8 cellular contexts compared by ENCODE assay signal in genomic region chr17:28042657-28042720, GRCh38. TPM values are rescaled to one million over a fixed set of nuclear protein-coding genes. Genes with fewer than 3 reads are reported as not detected.
DNase-seq lines count a peak whose midpoint lies in the region; ATAC-seq, FAIRE-seq and TF ChIP-seq lines count a peak whose summit lies in the region.

TSS of gene NLK (plus strand) at chr17:28042677. CDS start at chr17:28042874, 197 bp downstream.

- H3K27me3 Mint-ChIP-seq in activated naive CD8-positive, alpha-beta T cell treated with anti-CD3 and anti-CD28 coated beads for 36 hours: no peaks in the 10 kb centered on the region

- H3K27me3 ChIP-seq in small intestine (ENCODE audit: control insufficient read depth in 2 of 2, insufficient read depth in 2 of 2, low read length in 2 of 2): no peaks in the 10 kb centered on the region

- no peaks in the 10 kb centered on the region for H3K36me3 ChIP-seq in small intestine (ENCODE audit: control insufficient read depth in 2 of 2, insufficient read depth in 2 of 2, low read length in 2 of 2)

- no peak for TF ChIP-seq CTCF in HFF-Myc (IDR thresholded peaks at IDR 0.05; ENCODE audit: low read depth, low read length, missing control alignments)

- no peaks in the 10 kb centered on the region for H3K9me3 ChIP-seq in small intestine (ENCODE audit: control insufficient read depth, low read depth)

- no peak for ATAC-seq in HG02588 (IDR thresholded peaks at IDR 0.05; ENCODE audit: unreplicated experiment)
- no peak for ATAC-seq in HG03354 (IDR thresholded peaks at IDR 0.05; ENCODE audit: poor library complexity, severe bottlenecking, unreplicated experiment)
- ATAC-seq in GM19467 (IDR thresholded peaks at IDR 0.05; ENCODE audit: unreplicated experiment): no peak

- 71 to 85% (median 75%) methylated on average over 1 of the region's 1 CpG for WGBS in small intestine, 3 donors

- peak within 1 kb of the TSS; percentile 85 for H3K4me3 Mint-ChIP-seq in activated naive CD8-positive, alpha-beta T cell treated with anti-CD3 and anti-CD28 coated beads for 36 hours

- no peak for FAIRE-seq in small intestine (lab: Jason Lieb, UNC)

- H3K36me3 Mint-ChIP-seq in activated naive CD8-positive, alpha-beta T cell treated with anti-CD3 and anti-CD28 coated beads for 36 hours: peaks cover 12% of the 10 kb centered on the region

- H3K27ac Mint-ChIP-seq in activated naive CD8-positive, alpha-beta T cell treated with anti-CD3 and anti-CD28 coated beads for 36 hours: peak within 1 kb of the TSS; percentile 77

- H3K4me3 ChIP-seq in HFF-Myc (replicated peaks; ENCODE audit: low read depth, low read length) (peak within 1 kb of the TSS; percentile 70), iPS-11a (ENCODE audit: low read depth, low read length) (peak within 1 kb of the TSS; percentile 63), small intestine (ENCODE audit: low read depth in 1 of 2, low read length in 2 of 2) (peak within 1 kb of the TSS; percentile 71 to 90)

- peaks cover 59% of the 10 kb centered on the region for H3K4me1 Mint-ChIP-seq in activated naive CD8-positive, alpha-beta T cell treated with anti-CD3 and anti-CD28 coated beads for 36 hours

- DNase-seq in HFF-Myc (ENCODE audit: extremely low read depth, low read depth): no peak
- no peak for DNase-seq in activated naive CD8-positive, alpha-beta T cell treated with anti-CD3 and anti-CD28 coated beads for 36 hours
- no peak for DNase-seq in small intestine
- no peak for DNase-seq in CD1c-positive myeloid dendritic cell (ENCODE audit: extremely low spot score)

- H3K27ac ChIP-seq in small intestine (ENCODE audit: low read depth in 1 of 2, low read length in 1 of 2): peak within 1 kb of the TSS; percentile 42 to 84

- peaks cover 8 to 20% of the 10 kb centered on the region in 2 donors for H3K4me1 ChIP-seq in small intestine (ENCODE audit: control insufficient read depth in 2 of 2, insufficient read depth in 1 of 2, low read depth in 1 of 2, low read length in 1 of 2)

- peaks cover 6% of the 10 kb centered on the region for H3K9me3 Mint-ChIP-seq in activated naive CD8-positive, alpha-beta T cell treated with anti-CD3 and anti-CD28 coated beads for 36 hours

RNA-seq across cellular contexts. Expression of gene NLK, which starts in this region (rescaled TPM):
- total RNA-seq in activated naive CD8-positive, alpha-beta T cell treated with anti-CD3 and anti-CD28 coated beads for 36 hours: 10 to 100 TPM in 1 of 2 experiments, 1 to 10 TPM in 1; 9.6 to 10.2 TPM
- polyA plus RNA-seq in small intestine: 10 to 100 TPM in 1 of 3 donors, 1 to 10 TPM in 2; 7.0 to 11.2 (median 8.7) TPM
